1 cellular context compared by ENCODE assay signal in genomic region chr16:74666425-74667214, GRCh38.
TF ChIP-seq lines count a peak whose summit lies in the region.

TSS of gene RFWD3 (minus strand) at chr16:74666877. CDS start at chr16:74661449, 5,428 bp downstream.

TF ChIP-seq in K562, 482 proteins besides CTCF, POLR2A, EP300 and RAD21 (continued from another document and continues in another):
- TF ChIP-seq RNF219 (CRISPR knock-in tag; IDR thresholded peaks at IDR 0.05) (no peak), GATAD2A (IDR thresholded peaks at IDR 0.05) (no peak), SREBF1 (IDR thresholded peaks at IDR 0.05; ENCODE audit: borderline replicate concordance, low read depth, low read length) (no peak), PHF21A (IDR thresholded peaks at IDR 0.05; ENCODE audit: borderline replicate concordance, low read depth) (no peak), SMC3 (conservative IDR thresholded peaks at IDR 0.05; ENCODE audit: insufficient read depth, low read depth, low read length) (no peak), JUNB (CRISPR knock-in tag; conservative IDR thresholded peaks at IDR 0.05) (no peak), SETDB1 (IDR thresholded peaks at IDR 0.05; ENCODE audit: low read length) (no peak), TCF15 (CRISPR knock-in tag; IDR thresholded peaks at IDR 0.05) (no peak), DEAF1 (CRISPR knock-in tag; IDR thresholded peaks at IDR 0.05) (no peak), ZNF551 (CRISPR knock-in tag; IDR thresholded peaks at IDR 0.05) (no peak), ZFP30 (CRISPR knock-in tag; IDR thresholded peaks at IDR 0.05; ENCODE audit: borderline replicate concordance) (no peak), POLR2G (IDR thresholded peaks at IDR 0.05; ENCODE audit: low read depth, low read length) (peak; percentile 99), NCOA6 (IDR thresholded peaks at IDR 0.05) (no peak), CEBPG (CRISPR knock-in tag; IDR thresholded peaks at IDR 0.05) (no peak), CEBPG (tag; conservative IDR thresholded peaks at IDR 0.05 in 1 of 2, IDR thresholded peaks at IDR 0.05 in 1 of 2) (no peak), REST (CRISPR knock-in tag; IDR thresholded peaks at IDR 0.05; ENCODE audit: low read depth) (peak; percentile 73; the same call in 1 of the 2 replicates), DNMT1 (IDR thresholded peaks at IDR 0.05) (no peak), CHD4 (IDR thresholded peaks at IDR 0.05; ENCODE audit: insufficient read depth, insufficient replicate concordance, low read depth, low read length, poor library complexity, severe bottlenecking) (no peak), ZNF143 (CRISPR knock-in tag; IDR thresholded peaks at IDR 0.05) (no peak), HMG20B (CRISPR knock-in tag; IDR thresholded peaks at IDR 0.05) (no peak), ZZZ3 (IDR thresholded peaks at IDR 0.05) (no peak), NONO (IDR thresholded peaks at IDR 0.05; ENCODE audit: low read depth in 2 of 2, low read length in 1 of 2) (peak in 1 of 2 experiments; percentile 49; a peak in 1 of 4 replicates), ARID3B (CRISPR knock-in tag; IDR thresholded peaks at IDR 0.05; ENCODE audit: borderline replicate concordance) (no peak), FIP1L1 (IDR thresholded peaks at IDR 0.05; ENCODE audit: low read depth, low read length, poor library complexity, severe bottlenecking) (no peak), ZC3H8 (IDR thresholded peaks at IDR 0.05) (no peak), ZNF668 (CRISPR knock-in tag; IDR thresholded peaks at IDR 0.05) (no peak), ZFX (CRISPR knock-in tag; IDR thresholded peaks at IDR 0.05) (peak; percentile 95), ZNF232 (CRISPR knock-in tag; IDR thresholded peaks at IDR 0.05) (no peak), HDAC8 (tag; IDR thresholded peaks at IDR 0.05) (no peak), ZNF584 (CRISPR knock-in tag; IDR thresholded peaks at IDR 0.05; ENCODE audit: low read depth) (no peak), FOXJ2 (tag; IDR thresholded peaks at IDR 0.05) (no peak), ZSCAN32 (CRISPR knock-in tag; IDR thresholded peaks at IDR 0.05) (no peak), CEBPZ (IDR thresholded peaks at IDR 0.05; ENCODE audit: borderline replicate concordance, low read depth, low read length) (peak; percentile 81; the same call in 1 of the 2 replicates), IRF1 (CRISPR knock-in tag; IDR thresholded peaks at IDR 0.05; ENCODE audit: borderline replicate concordance) (0 out of 2 replicates have a peak, but pooled peaks have one; percentile 7), NFE2 (IDR thresholded peaks at IDR 0.05; ENCODE audit: low read depth) (no peak), BRD4 (IDR thresholded peaks at IDR 0.05) (peak; percentile 90), SRSF1 (IDR thresholded peaks at IDR 0.05; ENCODE audit: low read depth, low read length) (no peak), BRD9 (IDR thresholded peaks at IDR 0.05; ENCODE audit: low read depth, partially characterized antibody) (no peak), POLR2AphosphoS2 (IDR thresholded peaks at IDR 0.05; ENCODE audit: low read length) (no peak), HDGF (IDR thresholded peaks at IDR 0.05) (no peak), ESRRB (CRISPR knock-in tag; IDR thresholded peaks at IDR 0.05; ENCODE audit: borderline replicate concordance) (no peak), LEF1 (IDR thresholded peaks at IDR 0.05) (0 out of 2 replicates have a peak, but pooled peaks have one; percentile 19), PCBP2 (IDR thresholded peaks at IDR 0.05; ENCODE audit: low read depth, low read length, poor library complexity, severe bottlenecking) (no peak), TCF3 (CRISPR knock-in tag; IDR thresholded peaks at IDR 0.05) (no peak), CHD2 (IDR thresholded peaks at IDR 0.05; ENCODE audit: low read depth, low read length) (peak; percentile 86), RBM25 (IDR thresholded peaks at IDR 0.05; ENCODE audit: low read depth, low read length, severe bottlenecking) (peak; percentile 94), ETS2 (tag; IDR thresholded peaks at IDR 0.05; ENCODE audit: borderline replicate concordance, poor library complexity, severe bottlenecking) (no peak), NFATC3 (IDR thresholded peaks at IDR 0.05) (peak; percentile 76; the same call in 1 of the 2 replicates), MBD2 (IDR thresholded peaks at IDR 0.05; ENCODE audit: borderline replicate concordance, low read depth) (peak; percentile 100), POLR3G (IDR thresholded peaks at IDR 0.05; ENCODE audit: extremely low read depth, insufficient read length, insufficient replicate concordance) (no peak), ZKSCAN1 (IDR thresholded peaks at IDR 0.05; ENCODE audit: low read depth, low read length) (no peak), FOSL1 (tag; conservative IDR thresholded peaks at IDR 0.05) (no peak), POLR2AphosphoS5 (IDR thresholded peaks at IDR 0.05; ENCODE audit: control insufficient read depth, insufficient read depth, low read depth, low read length) (peak; percentile 96), RHOXF2B (CRISPR knock-in tag; conservative IDR thresholded peaks at IDR 0.05) (no peak), ZNF431 (CRISPR knock-in tag; IDR thresholded peaks at IDR 0.05) (no peak), CREB3L1 (IDR thresholded peaks at IDR 0.05; ENCODE audit: borderline replicate concordance, low read depth) (peak; percentile 77; the same call in 1 of the 2 replicates), GABPB1 (CRISPR knock-in tag; IDR thresholded peaks at IDR 0.05) (peak; percentile 90), NR2C1 (IDR thresholded peaks at IDR 0.05) (no peak), NR2C1 (tag; IDR thresholded peaks at IDR 0.05) (no peak), CBX8 (IDR thresholded peaks at IDR 0.05; ENCODE audit: borderline replicate concordance, extremely low read depth, low read depth, low read length, poor library complexity, severe bottlenecking) (no peak)
